Comparison of ENCODE assay signal across 8 cellular contexts in genomic region chr19:18373892-18374629, GRCh38. TPM values are rescaled to one million over a fixed set of nuclear protein-coding genes. Genes with fewer than 3 reads are reported as not detected.
DNase-seq lines count a peak whose midpoint lies in the region; ATAC-seq and TF ChIP-seq lines count a peak whose summit lies in the region.

No MANE protein-coding gene starts in this region.

- H3K36me3 ChIP-seq in A673 (ENCODE audit: insufficient read depth, low read length, poor library complexity, severe bottlenecking) (no peaks in the 10 kb centered on the region), muscle layer of colon (ENCODE audit: insufficient read depth, low read length) (no peaks in the 10 kb centered on the region)

- H3K4me3 ChIP-seq in A673 (ENCODE audit: low read depth, low read length, poor library complexity, severe bottlenecking) (no peak overlapping the region), muscle layer of colon (ENCODE audit: low read depth in 1 of 2, low read length in 2 of 2) (peak overlapping the region; percentile 3)

- H3K27me3 ChIP-seq in A673 (replicated peaks; ENCODE audit: insufficient read depth, low read depth, low read length, poor library complexity) = no peaks in the 10 kb centered on the region
- H3K27me3 ChIP-seq in muscle layer of colon (ENCODE audit: control insufficient read depth in 1 of 2, insufficient read depth in 2 of 2, low read length in 2 of 2) = no peaks in the 10 kb centered on the region

- peak overlapping the region; percentile 16 for H3K9ac ChIP-seq in muscle layer of colon (ENCODE audit: low read length)

- POLR2A ChIA-PET in A673 (lab: Charles Lee; ENCODE audit: low non-redundant PET) = no interaction called here

- CTCF ChIA-PET in A673 (lab: Charles Lee) = no interaction called here

- TSS peak; percentile 80 for BruUV-seq in A673 (replicated peaks; lab: Mats Ljungman, UMichigan)

- H3K4me1 ChIP-seq in A673 (ENCODE audit: insufficient read depth, low read length, poor library complexity, severe bottlenecking) (peaks cover 25% of the 10 kb centered on the region), muscle layer of colon (ENCODE audit: insufficient read depth, low read length) (peaks cover 9% of the 10 kb centered on the region)

- no peak for TF ChIP-seq CTCF in A673 (conservative IDR thresholded peaks at IDR 0.05; ENCODE audit: low read depth, low read length)

- H3K9me3 ChIP-seq in A673 (ENCODE audit: low read depth, low read length, poor library complexity, severe bottlenecking) (no peaks in the 10 kb centered on the region), muscle layer of colon (ENCODE audit: low read length) (no peaks in the 10 kb centered on the region)

- ATAC-seq in GM18502 (IDR thresholded peaks at IDR 0.05; ENCODE audit: poor library complexity, unreplicated experiment) (peak; percentile 77), HG02970 (IDR thresholded peaks at IDR 0.05; ENCODE audit: low FRiP score, unreplicated experiment) (peak; percentile 71), esophagus mucosa (peak; percentile 87)
- peak; percentile 87 for ATAC-seq in stimulated activated naive CD8-positive, alpha-beta T cell treated with anti-CD3 and anti-CD28 coated beads, Interleukin-15, Interleukin-2, amounts not matched to agents 100 U/mL and 50 U/mL, for 24 hours

- peak; percentile 86 for DNase-seq in A673 (ENCODE audit: low spot score)
- peak; percentile 78 for DNase-seq in NCI-H2196 treated with DMSO at 0.1 percent for 48 hours (lab: John Stamatoyannopoulos, UW; ENCODE audit: unreplicated experiment)
- DNase-seq in activated CD8-positive, alpha-beta memory T cell treated with anti-CD3 and anti-CD28 coated beads for 24 hours = peak; percentile 77
- peak; percentile 79 for DNase-seq in stimulated activated naive CD8-positive, alpha-beta T cell treated with anti-CD3 and anti-CD28 coated beads, Interleukin-15, Interleukin-2, amounts not matched to agents 100 U/mL and 50 U/mL, for 24 hours

- intact Hi-C loops in A673 (cut with micrococcal nuclease; ENCODE audit: unreplicated experiment) = no loop called here

- peak overlapping the region; percentile 89 for H3K27ac ChIP-seq in A673 (ENCODE audit: low read depth, low read length, poor library complexity, severe bottlenecking)
- peak overlapping the region; percentile 50 for H3K27ac ChIP-seq in muscle layer of colon (ENCODE audit: low read depth, low read length)

RNA-seq across cellular contexts. Expression of gene GDF15, which starts 11.9 kb away (rescaled TPM):
- total RNA-seq in A673 (2021) = 4.0 and 4.7 TPM in 2 replicates
- total RNA-seq in esophagus mucosa = 3.9 TPM

RNA-seq across cellular contexts. Expression of gene LRRC25, which starts 23.4 kb away (rescaled TPM):
- total RNA-seq in A673 (2021) (not detected in 2 replicates), esophagus mucosa (0.48 TPM)

RNA-seq across cellular contexts. Expression of gene PGPEP1, which starts 33.7 kb away (rescaled TPM):
- 15.8 and 23.0 TPM in 2 replicates for total RNA-seq in A673 (2021)
- 5.5 TPM for total RNA-seq in esophagus mucosa

RNA-seq across cellular contexts. Expression of gene SSBP4, which starts 45.1 kb away (rescaled TPM):
- total RNA-seq in A673 (2021) = 242 and 248 TPM in 2 replicates
- 15.7 TPM for total RNA-seq in esophagus mucosa

RNA-seq across cellular contexts. Expression of gene LSM4, which starts 51.2 kb away (rescaled TPM):
- total RNA-seq in A673 (2021) = 252 and 262 TPM in 2 replicates
- total RNA-seq in esophagus mucosa = 85.0 TPM
